27 cellular contexts compared by ENCODE assay signal in the genomic region with DNA sequence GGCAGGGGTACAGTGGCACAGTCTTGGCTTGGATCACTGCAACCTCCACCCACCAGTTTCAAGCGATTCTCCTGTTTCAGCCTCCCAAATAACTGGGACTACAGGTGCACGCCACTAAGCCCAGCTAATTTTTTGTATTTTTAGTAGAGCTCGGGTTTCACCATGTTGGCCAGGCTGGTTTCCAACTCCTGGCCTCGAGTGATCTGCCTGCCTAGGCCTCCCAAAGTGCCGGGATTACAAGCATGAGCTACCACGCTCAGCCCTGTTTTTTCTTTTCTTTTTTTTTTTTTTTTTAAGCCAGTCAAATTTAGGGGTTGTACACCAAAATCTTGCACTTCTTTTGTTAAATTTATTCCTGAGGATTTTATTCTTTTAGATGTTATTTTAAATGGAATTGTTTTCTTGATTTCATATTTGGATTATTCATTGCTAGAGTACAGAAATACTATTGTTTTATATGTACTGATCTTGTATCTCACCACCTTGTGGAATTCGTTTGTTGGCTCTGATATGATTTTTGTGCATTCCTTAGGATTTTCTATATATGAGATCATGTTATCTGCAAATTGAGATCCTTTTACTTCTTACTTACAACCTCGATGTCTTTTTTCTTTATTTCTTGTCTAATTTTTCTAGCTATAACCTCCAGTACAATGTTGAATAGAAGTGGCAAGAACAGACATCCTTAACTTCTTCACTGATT.
DNase-seq lines count a peak whose midpoint lies in the region; ATAC-seq, FAIRE-seq and TF ChIP-seq lines count a peak whose summit lies in the region.
"Had no signal": no experiment of that assay in that cellular context is flagged by ENCODE, and none has a peak within 500 bp of the region (broad histone marks: within the 10 kb centered on the region; RNA-seq: fewer than 3 reads in every experiment).

No MANE protein-coding gene starts in this region.

- TF ChIP-seq RAD21 in IMR-90 (IDR thresholded peaks at IDR 0.05; ENCODE audit: low read length): no peak

- TF ChIP-seq POLR2A in IMR-90 (IDR thresholded peaks at IDR 0.05; ENCODE audit: low read depth, low read length): no peak

- H3K79me2 ChIP-seq in astrocyte (ENCODE audit: insufficient read depth, low read length): peaks cover 84% of the 10 kb centered on the region

- H3K36me3 ChIP-seq in IMR-90 (ENCODE audit: control insufficient read depth, insufficient read depth, low read length) (peaks cover 7% of the 10 kb centered on the region), astrocyte (ENCODE audit: insufficient read depth, low read length) (no peaks in the 10 kb centered on the region)

- H3K4me2 ChIP-seq in IMR-90 (ENCODE audit: low read depth, low read length) (no peak overlapping the region), astrocyte (ENCODE audit: low read length) (peak overlapping the region; percentile 25)
- H3K4me2 ChIP-seq: BLaER1 had no signal

- no peak overlapping the region for H2BK120ac ChIP-seq in IMR-90 (ENCODE audit: low read depth, low read length)

- peaks cover 8% of the 10 kb centered on the region for H3K36me3 Mint-ChIP-seq in astrocyte (ENCODE audit: low read depth, unreplicated experiment)
- peaks cover 22% of the 10 kb centered on the region for H3K36me3 Mint-ChIP-seq in activated CD4-positive, alpha-beta memory T cell treated with anti-CD3 and anti-CD28 coated beads, Interleukin-2, amount 10 ng/mL, durations not matched to agents 7 days and 5 days (ENCODE audit: low read depth)
- peaks cover 29% of the 10 kb centered on the region for H3K36me3 Mint-ChIP-seq in activated CD4-positive, alpha-beta T cell treated with anti-CD3 and anti-CD28 coated beads, Interleukin-2, amount 10 ng/mL, durations not matched to agents 24 days and 14 days (ENCODE audit: low read depth)

- no peak overlapping the region for H4K8ac ChIP-seq in IMR-90 (ENCODE audit: low read depth in 2 of 2, low read length in 2 of 2)

- peaks cover 33% of the 10 kb centered on the region for H3K4me1 Mint-ChIP-seq in astrocyte (ENCODE audit: low read depth, unreplicated experiment)
- peaks cover 20% of the 10 kb centered on the region for H3K4me1 Mint-ChIP-seq in activated CD4-positive, alpha-beta memory T cell treated with anti-CD3 and anti-CD28 coated beads, Interleukin-2, amount 10 ng/mL, durations not matched to agents 7 days and 5 days
- H3K4me1 Mint-ChIP-seq in activated CD4-positive, alpha-beta T cell treated with anti-CD3 and anti-CD28 coated beads, Interleukin-2, amount 10 ng/mL, durations not matched to agents 24 days and 14 days: peaks cover 41% of the 10 kb centered on the region

- POLR2A ChIA-PET in AG04450 (lab: Yijun Ruan, JAX): no interaction called here
- POLR2A ChIA-PET in IMR-90 (lab: Charles Lee; ENCODE audit: unreplicated experiment): no interaction called here
- POLR2A ChIA-PET in activated CD4-positive, alpha-beta memory T cell treated with anti-CD3 and anti-CD28 coated beads, Interleukin-2, amount 10 ng/mL, durations not matched to agents 7 days and 5 days (lab: Charles Lee): interaction anchor here (0.6 kb wide), 1 partner anchor 1324 kb away, joined by 3 read pairs; no protein-coding TSS in a partner anchor

- dilution Hi-C loops in IMR-90 (cut with HindIII; ENCODE audit: low sequenced_read_pairs, unreplicated experiment): no loop called here

- H3K27me3 ChIP-seq in AG04450 (ENCODE audit: control insufficient read depth, insufficient read depth, low read length) (no peaks in the 10 kb centered on the region), IMR-90 (ENCODE audit: control insufficient read depth, insufficient read depth, low read length) (no peaks in the 10 kb centered on the region), astrocyte (ENCODE audit: insufficient read depth, low read length) (no peaks in the 10 kb centered on the region)
- H3K27me3 ChIP-seq: BLaER1, upper lobe of left lung had no signal

- H3K4me1 ChIP-seq in IMR-90 (ENCODE audit: control insufficient read depth, insufficient read depth, low read length): peaks cover 15% of the 10 kb centered on the region
- H3K4me1 ChIP-seq in astrocyte (ENCODE audit: insufficient read depth, low read length): peaks cover 23% of the 10 kb centered on the region

- H2BK20ac ChIP-seq in IMR-90 (ENCODE audit: low read depth, low read length): no peak overlapping the region

- no peak overlapping the region for H2AK9ac ChIP-seq in IMR-90 (replicated peaks; ENCODE audit: low read depth, low read length, poor library complexity)

- H2AFZ ChIP-seq in IMR-90 (replicated peaks; ENCODE audit: low read length, poor library complexity): no peak overlapping the region
- H2AFZ ChIP-seq in astrocyte (ENCODE audit: low read depth, low read length): no peak overlapping the region

- H3K27ac Mint-ChIP-seq in astrocyte (ENCODE audit: unreplicated experiment): peak overlapping the region; percentile 12
- no peak overlapping the region for H3K27ac Mint-ChIP-seq in activated CD4-positive, alpha-beta memory T cell treated with anti-CD3 and anti-CD28 coated beads, Interleukin-2, amount 10 ng/mL, durations not matched to agents 7 days and 5 days
- H3K27ac Mint-ChIP-seq in activated CD4-positive, alpha-beta T cell treated with anti-CD3 and anti-CD28 coated beads, Interleukin-2, amount 10 ng/mL, durations not matched to agents 24 days and 14 days: no peak overlapping the region
- H3K27ac Mint-ChIP-seq: dendritic cell treated with granulocyte-macrophage colony-stimulating factor and Interleukin-4, amounts not matched to agents 40 ng/mL and 50 ng/mL, for 4 days had no signal

- no peak overlapping the region for H3K4me3 Mint-ChIP-seq in astrocyte (ENCODE audit: unreplicated experiment)
- H3K4me3 Mint-ChIP-seq in activated CD4-positive, alpha-beta memory T cell treated with anti-CD3 and anti-CD28 coated beads, Interleukin-2, amount 10 ng/mL, durations not matched to agents 7 days and 5 days: no peak overlapping the region
- no peak overlapping the region for H3K4me3 Mint-ChIP-seq in activated CD4-positive, alpha-beta T cell treated with anti-CD3 and anti-CD28 coated beads, Interleukin-2, amount 10 ng/mL, durations not matched to agents 24 days and 14 days
- H3K4me3 Mint-ChIP-seq: dendritic cell treated with granulocyte-macrophage colony-stimulating factor and Interleukin-4, amounts not matched to agents 40 ng/mL and 50 ng/mL, for 4 days; H9 had no signal

- no peak overlapping the region for H3K23ac ChIP-seq in IMR-90 (ENCODE audit: low read depth, low read length)

- no TSS peak for BruUV-seq in IMR-90 (replicated peaks; lab: Mats Ljungman, UMichigan)

- no peaks in the 10 kb centered on the region for H3K9me3 ChIP-seq in AG04450 (ENCODE audit: control insufficient read depth, insufficient read depth, low read length)
- no peaks in the 10 kb centered on the region for H3K9me3 ChIP-seq in IMR-90 (ENCODE audit: control insufficient read depth, insufficient read depth, low read length)
- no peaks in the 10 kb centered on the region for H3K9me3 ChIP-seq in astrocyte (ENCODE audit: insufficient read depth, low read depth, low read length)
- H3K9me3 ChIP-seq: mucosa of descending colon, upper lobe of left lung had no signal

- H4K5ac ChIP-seq in IMR-90 (ENCODE audit: low read depth, low read length): no peak overlapping the region

- H4K20me1 ChIP-seq in IMR-90 (ENCODE audit: insufficient read depth, low read length) (peaks cover 68% of the 10 kb centered on the region), astrocyte (ENCODE audit: insufficient read depth, low read length) (peaks cover 75% of the 10 kb centered on the region)

- FAIRE-seq in astrocyte (lab: Jason Lieb, UNC): no peak
- FAIRE-seq: endometrium, GM12878, keratinocyte had no signal

- H3K9ac ChIP-seq in IMR-90 (ENCODE audit: low read depth, low read length) (no peak overlapping the region), astrocyte (ENCODE audit: low read length) (no peak overlapping the region)
- H3K9ac ChIP-seq: BLaER1 had no signal

- H3K9me3 Mint-ChIP-seq in astrocyte (ENCODE audit: unreplicated experiment): no peaks in the 10 kb centered on the region
- no peaks in the 10 kb centered on the region for H3K9me3 Mint-ChIP-seq in activated CD4-positive, alpha-beta memory T cell treated with anti-CD3 and anti-CD28 coated beads, Interleukin-2, amount 10 ng/mL, durations not matched to agents 7 days and 5 days
- H3K9me3 Mint-ChIP-seq in activated CD4-positive, alpha-beta T cell treated with anti-CD3 and anti-CD28 coated beads, Interleukin-2, amount 10 ng/mL, durations not matched to agents 24 days and 14 days: peaks cover 4% of the 10 kb centered on the region
- H3K9me3 Mint-ChIP-seq: dendritic cell treated with granulocyte-macrophage colony-stimulating factor and Interleukin-4, amounts not matched to agents 40 ng/mL and 50 ng/mL, for 4 days; H9 had no signal

- no peak overlapping the region for H3K18ac ChIP-seq in IMR-90 (ENCODE audit: low read depth, low read length)

- ATAC-seq in IMR-90 (ENCODE audit: low read depth): no peak
- ATAC-seq in HG03280 (IDR thresholded peaks at IDR 0.05; ENCODE audit: unreplicated experiment): no peak
- ATAC-seq in GM18868 (IDR thresholded peaks at IDR 0.05; ENCODE audit: unreplicated experiment): no peak
- ATAC-seq: GM12878, mucosa of descending colon had no signal

- H2BK15ac ChIP-seq in IMR-90 (ENCODE audit: low read depth, low read length): no peak overlapping the region

- H3K9me1 ChIP-seq in IMR-90 (ENCODE audit: insufficient read depth, low read length): peaks cover 24% of the 10 kb centered on the region

- TF ChIP-seq CTCF in AG04450 (IDR thresholded peaks at IDR 0.05; ENCODE audit: low read depth, low read length) (no peak), IMR-90 (conservative IDR thresholded peaks at IDR 0.05; ENCODE audit: low read depth, low read length) (no peak), astrocyte (IDR thresholded peaks at IDR 0.05; ENCODE audit: insufficient read depth, low read depth, low read length) (no peak)

- H3K27ac ChIP-seq in AG04450 (ENCODE audit: low read depth, low read length) (peak overlapping the region; percentile 33), IMR-90 (ENCODE audit: insufficient read depth, low read length) (no peak overlapping the region), astrocyte (ENCODE audit: low read depth, low read length) (peak overlapping the region; percentile 9)
- H3K27ac ChIP-seq: BLaER1, upper lobe of left lung had no signal

- no peak overlapping the region for H3K4me3 ChIP-seq in AG04450 (ENCODE audit: low read depth, low read length)
- no peak overlapping the region for H3K4me3 ChIP-seq in IMR-90 (ENCODE audit: insufficient read depth, low read depth, low read length)
- no peak overlapping the region for H3K4me3 ChIP-seq in astrocyte (ENCODE audit: insufficient read depth, low read depth, low read length)
- H3K4me3 ChIP-seq: BLaER1, GM12878, mucosa of descending colon, upper lobe of left lung had no signal

- CTCF ChIA-PET in AG04450 (lab: Charles Lee) (interaction anchor here (0.6 kb wide), 2 partner anchors 15 to 227 kb away, joined by 4 to 6 read pairs; no protein-coding TSS in a partner anchor), IMR-90 (lab: Yijun Ruan, JAX) (no interaction called here)
- CTCF ChIA-PET in activated CD4-positive, alpha-beta memory T cell treated with anti-CD3 and anti-CD28 coated beads, Interleukin-2, amount 10 ng/mL, durations not matched to agents 7 days and 5 days (lab: Charles Lee): interaction anchor here (0.7 kb wide), 1 partner anchor 179 kb away, joined by 4 read pairs; no protein-coding TSS in a partner anchor

- in situ Hi-C loops in IMR-90 (cut with MboI; ENCODE audit: low sequenced_read_pairs): no loop called here

- no peak overlapping the region for H2BK5ac ChIP-seq in IMR-90 (ENCODE audit: low read depth, low read length, poor library complexity, severe bottlenecking)

- no peak overlapping the region for H4K91ac ChIP-seq in IMR-90 (ENCODE audit: insufficient read depth, low read depth, low read length)

- intact Hi-C loops in IMR-90 (cut with micrococcal nuclease): no loop called here
- intact Hi-C loops in activated CD4-positive, alpha-beta T cell treated with anti-CD3 and anti-CD28 coated beads, Interleukin-2, amount 10 ng/mL, durations not matched to agents 24 days and 14 days (cut with micrococcal nuclease): no loop called here

- no peak overlapping the region for H2AK5ac ChIP-seq in IMR-90 (ENCODE audit: low read depth, low read length)

- no peak for DNase-seq in AG04450 (ENCODE audit: low read depth, low spot score)
- DNase-seq in IMR-90: peak; percentile 45
- DNase-seq in astrocyte (ENCODE audit: low read depth): peak; percentile 47
- DNase-seq in myocyte (ENCODE audit: low read depth): peak; percentile 38
- DNase-seq in activated CD4-positive, alpha-beta memory T cell treated with anti-CD3 and anti-CD28 coated beads, Interleukin-2, amount 10 ng/mL, durations not matched to agents 7 days and 5 days: no peak
- no peak for DNase-seq in activated CD4-positive, alpha-beta T cell treated with anti-CD3 and anti-CD28 coated beads, Interleukin-2, amount 10 ng/mL, durations not matched to agents 24 days and 14 days
- DNase-seq: activated CD4-positive, alpha-beta T cell treated with anti-CD3 and anti-CD28 coated beads, Interleukin-2, amount 50 U/mL, for 48 hours; activated CD4-positive, CD25-positive, alpha-beta regulatory T cell; activated gamma-delta T cell; amniotic stem cell; DND-41; H9; mucosa of descending colon; NCI-H1105 treated with DMSO at 0.1 percent for 48 hours; NCI-H2029 treated with DMSO at 0.1 percent for 48 hours; NCI-H446; NCI-H82; OCI-M1; stimulated activated CD8-positive, alpha-beta memory T cell treated with anti-CD3 and anti-CD28 coated beads, Interleukin-4, amount 100 ng/mL, for 48 hours; upper lobe of left lung had no signal

- WGBS in IMR-90 (ENCODE audit: extremely low coverage in 2 of 2, insufficient read length in 1 of 2), 2 experiments: 100% methylated on average over 1 of the region's 8 CpGs; no CpG with 5 or more reads in 1 of the 2 experiments

- H3K79me1 ChIP-seq in IMR-90 (ENCODE audit: low read depth in 1 of 2, low read length in 2 of 2): peaks cover 26 to 74% of the 10 kb centered on the region in 2 experiments

- no peak overlapping the region for H3K56ac ChIP-seq in IMR-90 (ENCODE audit: extremely low read depth, insufficient read depth, low read length)

- no peak overlapping the region for H3K14ac ChIP-seq in IMR-90 (replicated peaks; ENCODE audit: low read depth, low read length)

- H3K27me3 Mint-ChIP-seq in astrocyte (ENCODE audit: low read depth, unreplicated experiment): no peaks in the 10 kb centered on the region
- no peaks in the 10 kb centered on the region for H3K27me3 Mint-ChIP-seq in activated CD4-positive, alpha-beta memory T cell treated with anti-CD3 and anti-CD28 coated beads, Interleukin-2, amount 10 ng/mL, durations not matched to agents 7 days and 5 days
- no peaks in the 10 kb centered on the region for H3K27me3 Mint-ChIP-seq in activated CD4-positive, alpha-beta T cell treated with anti-CD3 and anti-CD28 coated beads, Interleukin-2, amount 10 ng/mL, durations not matched to agents 24 days and 14 days
- H3K27me3 Mint-ChIP-seq: dendritic cell treated with granulocyte-macrophage colony-stimulating factor and Interleukin-4, amounts not matched to agents 40 ng/mL and 50 ng/mL, for 4 days had no signal

- no peak overlapping the region for H3K4ac ChIP-seq in IMR-90 (ENCODE audit: low read depth, low read length)

Comparison
In these comparisons a context has a peak if more than half of its experiments do, and no peak if none do; other contexts are left out.
1. DNase-seq: peak in IMR-90 (single experiment), astrocyte (single experiment) and myocyte (single experiment); none in AG04450 (single experiment), activated CD4-positive, alpha-beta memory T cell treated with anti-CD3 and anti-CD28 coated beads, Interleukin-2, amount 10 ng/mL, durations not matched to agents 7 days and 5 days (single experiment) and activated CD4-positive, alpha-beta T cell treated with anti-CD3 and anti-CD28 coated beads, Interleukin-2, amount 10 ng/mL, durations not matched to agents 24 days and 14 days (single experiment).